Comparison of ENCODE assay signal across 1 cellular context in the genomic region with DNA sequence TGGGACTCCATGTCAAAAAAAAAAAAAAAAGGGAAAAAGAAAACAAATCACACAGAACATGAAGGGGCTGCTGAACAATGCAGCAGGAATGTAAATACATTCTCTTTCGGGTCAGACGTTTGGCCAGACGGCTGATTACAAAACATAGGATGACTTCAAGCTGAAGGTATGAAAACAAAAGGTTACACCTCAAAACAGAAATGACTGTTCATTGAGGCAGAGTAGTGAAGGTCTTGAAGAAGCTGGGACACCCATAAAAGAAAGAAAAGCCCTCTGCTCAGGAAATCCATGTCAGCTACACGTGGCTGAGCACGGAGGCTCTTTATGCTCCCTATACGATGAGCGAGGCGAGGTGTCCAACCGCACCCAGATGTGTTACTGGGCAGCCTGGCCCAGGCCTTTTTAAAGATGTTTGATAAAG.
TF ChIP-seq lines count a peak whose summit lies in the region.

No MANE protein-coding gene starts in this region.

TF ChIP-seq in K562, 482 proteins besides CTCF, POLR2A, EP300 and RAD21:
- TF ChIP-seq, protein P1, sequence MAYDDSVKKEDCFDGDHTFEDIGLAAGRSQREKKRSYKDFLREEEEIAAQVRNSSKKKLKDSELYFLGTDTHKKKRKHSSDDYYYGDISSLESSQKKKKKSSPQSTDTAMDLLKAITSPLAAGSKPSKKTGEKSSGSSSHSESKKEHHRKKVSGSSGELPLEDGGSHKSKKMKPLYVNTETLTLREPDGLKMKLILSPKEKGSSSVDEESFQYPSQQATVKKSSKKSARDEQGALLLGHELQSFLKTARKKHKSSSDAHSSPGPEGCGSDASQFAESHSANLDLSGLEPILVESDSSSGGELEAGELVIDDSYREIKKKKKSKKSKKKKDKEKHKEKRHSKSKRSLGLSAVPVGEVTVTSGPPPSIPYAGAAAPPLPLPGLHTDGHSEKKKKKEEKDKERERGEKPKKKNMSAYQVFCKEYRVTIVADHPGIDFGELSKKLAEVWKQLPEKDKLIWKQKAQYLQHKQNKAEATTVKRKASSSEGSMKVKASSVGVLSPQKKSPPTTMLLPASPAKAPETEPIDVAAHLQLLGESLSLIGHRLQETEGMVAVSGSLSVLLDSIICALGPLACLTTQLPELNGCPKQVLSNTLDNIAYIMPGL (CRISPR knock-in tag; IDR thresholded peaks at IDR 0.05): no peak
- no peak for TF ChIP-seq TFAM (CRISPR knock-in tag; conservative IDR thresholded peaks at IDR 0.05)
- TF ChIP-seq ZNF133 (CRISPR knock-in tag; IDR thresholded peaks at IDR 0.05): no peak
- TF ChIP-seq ZNF140 (CRISPR knock-in tag; IDR thresholded peaks at IDR 0.05): no peak
- TF ChIP-seq, protein P2, sequence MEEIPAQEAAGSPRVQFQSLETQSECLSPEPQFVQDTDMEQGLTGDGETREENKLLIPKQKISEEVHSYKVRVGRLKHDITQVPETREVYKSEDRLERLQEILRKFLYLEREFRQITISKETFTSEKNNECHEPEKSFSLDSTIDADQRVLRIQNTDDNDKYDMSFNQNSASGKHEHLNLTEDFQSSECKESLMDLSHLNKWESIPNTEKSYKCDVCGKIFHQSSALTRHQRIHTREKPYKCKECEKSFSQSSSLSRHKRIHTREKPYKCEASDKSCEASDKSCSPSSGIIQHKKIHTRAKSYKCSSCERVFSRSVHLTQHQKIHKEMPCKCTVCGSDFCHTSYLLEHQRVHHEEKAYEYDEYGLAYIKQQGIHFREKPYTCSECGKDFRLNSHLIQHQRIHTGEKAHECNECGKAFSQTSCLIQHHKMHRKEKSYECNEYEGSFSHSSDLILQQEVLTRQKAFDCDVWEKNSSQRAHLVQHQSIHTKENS (CRISPR knock-in tag; IDR thresholded peaks at IDR 0.05): no peak
- no peak for TF ChIP-seq ZNF134 (CRISPR knock-in tag; conservative IDR thresholded peaks at IDR 0.05)
- TF ChIP-seq ZNF212 (CRISPR knock-in tag; IDR thresholded peaks at IDR 0.05): no peak
- TF ChIP-seq, protein P3, sequence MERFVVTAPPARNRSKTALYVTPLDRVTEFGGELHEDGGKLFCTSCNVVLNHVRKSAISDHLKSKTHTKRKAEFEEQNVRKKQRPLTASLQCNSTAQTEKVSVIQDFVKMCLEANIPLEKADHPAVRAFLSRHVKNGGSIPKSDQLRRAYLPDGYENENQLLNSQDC (CRISPR knock-in tag; IDR thresholded peaks at IDR 0.05): no peak
- TF ChIP-seq, protein P4, sequence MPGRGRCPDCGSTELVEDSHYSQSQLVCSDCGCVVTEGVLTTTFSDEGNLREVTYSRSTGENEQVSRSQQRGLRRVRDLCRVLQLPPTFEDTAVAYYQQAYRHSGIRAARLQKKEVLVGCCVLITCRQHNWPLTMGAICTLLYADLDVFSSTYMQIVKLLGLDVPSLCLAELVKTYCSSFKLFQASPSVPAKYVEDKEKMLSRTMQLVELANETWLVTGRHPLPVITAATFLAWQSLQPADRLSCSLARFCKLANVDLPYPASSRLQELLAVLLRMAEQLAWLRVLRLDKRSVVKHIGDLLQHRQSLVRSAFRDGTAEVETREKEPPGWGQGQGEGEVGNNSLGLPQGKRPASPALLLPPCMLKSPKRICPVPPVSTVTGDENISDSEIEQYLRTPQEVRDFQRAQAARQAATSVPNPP (IDR thresholded peaks at IDR 0.05; ENCODE audit: borderline replicate concordance, insufficient read depth, insufficient read length): no peak
- TF ChIP-seq, protein P5, sequence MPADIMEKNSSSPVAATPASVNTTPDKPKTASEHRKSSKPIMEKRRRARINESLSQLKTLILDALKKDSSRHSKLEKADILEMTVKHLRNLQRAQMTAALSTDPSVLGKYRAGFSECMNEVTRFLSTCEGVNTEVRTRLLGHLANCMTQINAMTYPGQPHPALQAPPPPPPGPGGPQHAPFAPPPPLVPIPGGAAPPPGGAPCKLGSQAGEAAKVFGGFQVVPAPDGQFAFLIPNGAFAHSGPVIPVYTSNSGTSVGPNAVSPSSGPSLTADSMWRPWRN (IDR thresholded peaks at IDR 0.05; ENCODE audit: low read depth): no peak
- no peak for TF ChIP-seq ZC3H8 (IDR thresholded peaks at IDR 0.05)
- TF ChIP-seq RHOXF2B (CRISPR knock-in tag; conservative IDR thresholded peaks at IDR 0.05): no peak
- no peak for TF ChIP-seq DDX20 (tag; IDR thresholded peaks at IDR 0.05; ENCODE audit: low read depth)
- TF ChIP-seq, protein P6, sequence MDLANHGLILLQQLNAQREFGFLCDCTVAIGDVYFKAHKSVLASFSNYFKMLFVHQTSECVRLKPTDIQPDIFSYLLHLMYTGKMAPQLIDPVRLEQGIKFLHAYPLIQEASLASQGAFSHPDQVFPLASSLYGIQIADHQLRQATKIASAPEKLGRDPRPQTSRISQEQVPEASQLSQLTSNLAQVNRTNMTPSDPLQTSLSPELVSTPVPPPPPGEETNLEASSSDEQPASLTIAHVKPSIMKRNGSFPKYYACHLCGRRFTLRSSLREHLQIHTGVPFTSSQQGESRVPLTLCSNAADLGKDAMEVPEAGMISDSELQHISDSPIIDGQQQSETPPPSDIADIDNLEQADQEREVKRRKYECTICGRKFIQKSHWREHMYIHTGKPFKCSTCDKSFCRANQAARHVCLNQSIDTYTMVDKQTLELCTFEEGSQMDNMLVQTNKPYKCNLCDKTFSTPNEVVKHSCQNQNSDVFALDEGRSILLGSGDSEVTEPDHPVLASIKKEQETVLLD (IDR thresholded peaks at IDR 0.05): no peak
- no peak for TF ChIP-seq NONO (IDR thresholded peaks at IDR 0.05; ENCODE audit: low read depth in 2 of 2, low read length in 1 of 2)
- TF ChIP-seq SIN3B (IDR thresholded peaks at IDR 0.05; ENCODE audit: low read depth): no peak
- TF ChIP-seq, protein P7, sequence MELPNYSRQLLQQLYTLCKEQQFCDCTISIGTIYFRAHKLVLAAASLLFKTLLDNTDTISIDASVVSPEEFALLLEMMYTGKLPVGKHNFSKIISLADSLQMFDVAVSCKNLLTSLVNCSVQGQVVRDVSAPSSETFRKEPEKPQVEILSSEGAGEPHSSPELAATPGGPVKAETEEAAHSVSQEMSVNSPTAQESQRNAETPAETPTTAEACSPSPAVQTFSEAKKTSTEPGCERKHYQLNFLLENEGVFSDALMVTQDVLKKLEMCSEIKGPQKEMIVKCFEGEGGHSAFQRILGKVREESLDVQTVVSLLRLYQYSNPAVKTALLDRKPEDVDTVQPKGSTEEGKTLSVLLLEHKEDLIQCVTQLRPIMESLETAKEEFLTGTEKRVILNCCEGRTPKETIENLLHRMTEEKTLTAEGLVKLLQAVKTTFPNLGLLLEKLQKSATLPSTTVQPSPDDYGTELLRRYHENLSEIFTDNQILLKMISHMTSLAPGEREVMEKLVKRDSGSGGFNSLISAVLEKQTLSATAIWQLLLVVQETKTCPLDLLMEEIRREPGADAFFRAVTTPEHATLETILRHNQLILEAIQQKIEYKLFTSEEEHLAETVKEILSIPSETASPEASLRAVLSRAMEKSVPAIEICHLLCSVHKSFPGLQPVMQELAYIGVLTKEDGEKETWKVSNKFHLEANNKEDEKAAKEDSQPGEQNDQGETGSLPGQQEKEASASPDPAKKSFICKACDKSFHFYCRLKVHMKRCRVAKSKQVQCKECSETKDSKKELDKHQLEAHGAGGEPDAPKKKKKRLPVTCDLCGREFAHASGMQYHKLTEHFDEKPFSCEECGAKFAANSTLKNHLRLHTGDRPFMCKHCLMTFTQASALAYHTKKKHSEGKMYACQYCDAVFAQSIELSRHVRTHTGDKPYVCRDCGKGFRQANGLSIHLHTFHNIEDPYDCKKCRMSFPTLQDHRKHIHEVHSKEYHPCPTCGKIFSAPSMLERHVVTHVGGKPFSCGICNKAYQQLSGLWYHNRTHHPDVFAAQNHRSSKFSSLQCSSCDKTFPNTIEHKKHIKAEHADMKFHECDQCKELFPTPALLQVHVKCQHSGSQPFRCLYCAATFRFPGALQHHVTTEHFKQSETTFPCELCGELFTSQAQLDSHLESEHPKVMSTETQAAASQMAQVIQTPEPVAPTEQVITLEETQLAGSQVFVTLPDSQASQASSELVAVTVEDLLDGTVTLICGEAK (IDR thresholded peaks at IDR 0.05): no peak
- TF ChIP-seq, protein P7 (CRISPR knock-in tag; IDR thresholded peaks at IDR 0.05): no peak
